ENCODE assay signal across 9 cellular contexts in the genomic region with DNA sequence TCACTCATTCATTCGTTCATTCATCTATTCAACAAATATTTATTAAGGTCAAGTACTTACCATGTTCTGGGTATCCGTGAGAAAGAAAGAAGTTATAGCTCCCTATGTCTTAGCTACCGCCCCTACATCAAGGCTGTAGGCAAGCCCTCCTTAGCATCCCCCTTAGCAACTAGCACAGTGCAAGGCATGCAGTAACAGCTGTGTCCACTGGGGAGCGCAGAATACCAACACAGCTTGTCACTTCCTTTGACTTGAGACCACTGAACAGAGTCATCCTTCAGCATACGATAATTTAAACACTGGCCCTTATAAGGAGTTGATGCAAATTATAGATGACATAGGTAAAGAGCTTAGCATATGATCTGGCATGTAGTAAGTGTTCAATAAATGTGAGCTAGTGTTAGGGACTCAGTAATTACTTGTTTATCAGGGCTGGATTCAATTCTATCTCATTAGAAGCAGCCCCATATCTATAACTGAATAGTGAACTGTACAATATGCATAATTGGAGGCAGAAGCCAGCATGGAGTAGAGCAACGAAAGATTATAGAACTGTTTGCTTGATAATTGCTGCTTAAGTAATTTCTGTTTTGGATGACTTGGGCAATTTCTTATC. TPM values are rescaled to one million over a fixed set of nuclear protein-coding genes. Genes with fewer than 3 reads are reported as not detected.
A peak's percentile ranks its signal among the peaks of the same experiment; 100 is the strongest.
DNase-seq lines count a peak whose midpoint lies in the region; ATAC-seq and TF ChIP-seq lines count a peak whose summit lies in the region.
"Had no signal": no experiment of that assay in that cellular context is flagged by ENCODE, and none has a peak within 500 bp of the region (broad histone marks: within the 10 kb centered on the region; RNA-seq: fewer than 3 reads in every experiment).

No MANE protein-coding gene starts in this region.

- H3K4me3 ChIP-seq in esophagus muscularis mucosa (no peak overlapping the region), testis (no peak overlapping the region)

- DNase-seq in NCI-H345 (lab: John Stamatoyannopoulos, UW) (peak; percentile 7), NCI-H345 treated with DMSO at 0.1 percent for 48 hours (lab: John Stamatoyannopoulos, UW; ENCODE audit: unreplicated experiment) (no peak), NCI-H226 (peak; percentile 2), esophagus muscularis mucosa (ENCODE audit: extremely low spot score) (no peak), testis (peak; percentile 54)
- peak; percentile 8 to 12 for DNase-seq in activated CD8-positive, alpha-beta memory T cell treated with anti-CD3 and anti-CD28 coated beads for 1 hour (ENCODE audit: extremely low read depth in 1 of 2, low read depth in 1 of 2)

- no peak overlapping the region for H3K27ac ChIP-seq in esophagus muscularis mucosa (replicated peaks in 1 of 4)
- no peak overlapping the region for H3K27ac ChIP-seq in testis
- H3K27ac ChIP-seq: neutrophil had no signal

- intact Hi-C loops in esophagus muscularis mucosa (cut with DNase I) (loop anchor here (5.0 kb wide), 1 partner anchor 148 kb away; no protein-coding TSS in a partner anchor), testis (cut with DNase I; ENCODE audit: low total_unique reads) (no loop called here)

- ATAC-seq in HG02610 (IDR thresholded peaks at IDR 0.05; ENCODE audit: unreplicated experiment) = peak; percentile 77

- peaks cover 3% of the 10 kb centered on the region for H3K9me3 Mint-ChIP-seq in nephron

- H3K4me1 Mint-ChIP-seq in nephron = peaks cover 11% of the 10 kb centered on the region

- H3K27me3 Mint-ChIP-seq in nephron (ENCODE audit: low read depth) = peaks cover 4% of the 10 kb centered on the region

- 24% methylated on average over 6 of the region's 6 CpGs for WGBS in esophagus muscularis mucosa
- 30 to 38% methylated on average over 6 of the region's 6 CpGs for WGBS in testis, 2 donors

- H3K36me3 Mint-ChIP-seq in nephron (ENCODE audit: low read depth) = no peaks in the 10 kb centered on the region

- TF ChIP-seq EP300 in esophagus muscularis mucosa (IDR thresholded peaks at IDR 0.05) = no peak

- H3K4me3 Mint-ChIP-seq in nephron = no peak overlapping the region

- H3K9me3 ChIP-seq in esophagus muscularis mucosa = no peaks in the 10 kb centered on the region
- no peaks in the 10 kb centered on the region for H3K9me3 ChIP-seq in testis
- H3K9me3 ChIP-seq: neutrophil had no signal

- TF ChIP-seq POLR2A in esophagus muscularis mucosa (IDR thresholded peaks at IDR 0.05; ENCODE audit: low read depth) (no peak), testis (IDR thresholded peaks at IDR 0.05) (no peak)

- H3K27me3 ChIP-seq in esophagus muscularis mucosa (no peaks in the 10 kb centered on the region), testis (no peaks in the 10 kb centered on the region)
- H3K27me3 ChIP-seq: neutrophil had no signal

- TF ChIP-seq CTCF in esophagus muscularis mucosa (IDR thresholded peaks at IDR 0.05) = peak; percentile 52 to 72 (median 56)
- peak; percentile 64 to 75 (median 66) for TF ChIP-seq CTCF in nephron (IDR thresholded peaks at IDR 0.05; ENCODE audit: unreplicated experiment in 3 of 3)
- peak; percentile 35 to 55 (median 54) for TF ChIP-seq CTCF in testis (IDR thresholded peaks at IDR 0.05)

- H3K36me3 ChIP-seq in esophagus muscularis mucosa (no peaks in the 10 kb centered on the region), testis (ENCODE audit: low read depth, missing control alignments) (no peaks in the 10 kb centered on the region)
- H3K36me3 ChIP-seq: neutrophil had no signal

- no peaks in the 10 kb centered on the region for H3K4me1 ChIP-seq in esophagus muscularis mucosa
- no peaks in the 10 kb centered on the region for H3K4me1 ChIP-seq in testis

- peak overlapping the region in 2 of 3 experiments; percentile 16 to 49 for H3K27ac Mint-ChIP-seq in nephron

RNA-seq across cellular contexts. Expression of a gene that starts 8.7 kb away (rescaled TPM):
- not detected for total RNA-seq in esophagus muscularis mucosa
- 100 to 1,000 TPM; 245 to 286 TPM for total RNA-seq in testis
- 63.0 TPM for polyA plus RNA-seq in testis (ENCODE audit: insufficient read depth, low read depth, low replicate concordance)

RNA-seq across cellular contexts. Expression of a gene that starts 46.1 kb away (rescaled TPM):
- total RNA-seq in esophagus muscularis mucosa (not detected), testis (10 to 100 TPM in 1 of 2 donors, 1 to 10 TPM in 1; 4.2 to 13.4 TPM)
- polyA plus RNA-seq in testis (ENCODE audit: insufficient read depth, low read depth, low replicate concordance) = 3.8 TPM

Comparison
In these comparisons a context has a peak if more than half of its experiments do, and no peak if none do; other contexts are left out.
1. DNase-seq: peak in NCI-H345 (single experiment), NCI-H226 (single experiment), activated CD8-positive, alpha-beta memory T cell treated with anti-CD3 and anti-CD28 coated beads for 1 hour (2 of 2) and testis (single experiment); none in NCI-H345 treated with DMSO at 0.1 percent for 48 hours (single experiment) and esophagus muscularis mucosa (single experiment).
2. RNA of a gene that starts 8.7 kb away (total RNA-seq): 245 to 286 TPM in testis; not detected in esophagus muscularis mucosa; every median in the first group is over 100 times any median in the second.
3. RNA of a gene that starts 46.1 kb away (total RNA-seq): 4.2 to 13.4 TPM in testis; not detected in esophagus muscularis mucosa; every median in the first group is over 4 times any median in the second.
4. Peak in every context shown above with its lines, with median percentiles within 50 percentile points of each other: CTCF ChIP-seq.